Comparison of ENCODE assay signal across 13 cellular contexts in genomic region chr3:56748663-56749231, GRCh38. TPM values are rescaled to one million over a fixed set of nuclear protein-coding genes. Genes with fewer than 3 reads are reported as not detected.
A peak's percentile ranks its signal among the peaks of the same experiment; 100 is the strongest.
DNase-seq lines count a peak whose midpoint lies in the region; ATAC-seq and TF ChIP-seq lines count a peak whose summit lies in the region.
"Had no signal": no experiment of that assay in that cellular context is flagged by ENCODE, and none has a peak within 500 bp of the region (broad histone marks: within the 10 kb centered on the region; RNA-seq: fewer than 3 reads in every experiment).

No MANE protein-coding gene starts in this region.

- H3K4me1 Mint-ChIP-seq in nephron, result peaks cover 39% of the 10 kb centered on the region

- H3K27ac ChIP-seq in heart right ventricle (peak overlapping the region in 4 of 10 donors; percentile 14 to 56 (median 25)), vagina (peak overlapping the region; percentile 57)

- TF ChIP-seq CTCF in heart right ventricle (IDR thresholded peaks at IDR 0.05), result no peak
- no peak for TF ChIP-seq CTCF in nephron (IDR thresholded peaks at IDR 0.05; ENCODE audit: unreplicated experiment in 3 of 3)
- TF ChIP-seq CTCF in vagina (IDR thresholded peaks at IDR 0.05), result no peak

- H3K9me3 ChIP-seq in heart right ventricle (no peaks in the 10 kb centered on the region), vagina (no peaks in the 10 kb centered on the region)
- H3K9me3 ChIP-seq: Caco-2 had no signal

- H3K9me3 Mint-ChIP-seq in nephron, result no peaks in the 10 kb centered on the region

- no peak for TF ChIP-seq POLR2A in vagina (IDR thresholded peaks at IDR 0.05)

- H3K27me3 Mint-ChIP-seq in nephron (ENCODE audit: low read depth), result peaks cover 6% of the 10 kb centered on the region
- H3K27me3 Mint-ChIP-seq: activated naive CD8-positive, alpha-beta T cell treated with anti-CD3 and anti-CD28 coated beads, Interleukin-2, amount 10 ng/mL, durations not matched to agents 7 days and 5 days had no signal

- H3K36me3 ChIP-seq in heart right ventricle (peaks cover 0 to 100% (median 38%) of the 10 kb centered on the region in 9 donors), vagina (peaks cover 0 to 19% of the 10 kb centered on the region in 2 donors)

- intact Hi-C loops in Right ventricle myocardium inferior (cut with DNase I) (no loop called here), cardiac septum (cut with DNase I) (loop anchor here (5.0 kb wide), 1 partner anchor 36 kb away; no protein-coding TSS in a partner anchor), heart right ventricle (cut with DNase I) (loop anchor here in 2 of 10 donors (1.0 to 10.0 kb wide), 3 partner anchors 8 to 56 kb away; partner anchors contain the start of gene ARHGEF3 (in 1 of the 2)), vagina (cut with DNase I) (no loop called here)

- H3K4me3 ChIP-seq in heart right ventricle, result no peak overlapping the region
- H3K4me3 ChIP-seq in vagina, result no peak overlapping the region

- DNase-seq in Right ventricle myocardium inferior (ENCODE audit: missing footprints) (no peak), cardiac septum (ENCODE audit: low spot score) (no peak), heart right ventricle (no peak), vagina (ENCODE audit: extremely low spot score in 2 of 2) (no peak), NCI-H510A treated with DMSO at 0.1 percent for 48 hours (lab: John Stamatoyannopoulos, UW) (no peak), AG20443 (ENCODE audit: low spot score) (no peak)
- DNase-seq: activated CD8-positive, alpha-beta memory T cell treated with anti-CD3 and anti-CD28 coated beads, Interleukin-2, amount 50 U/mL, for 4 hours; activated naive CD8-positive, alpha-beta T cell treated with anti-CD3 and anti-CD28 coated beads, Interleukin-2, amount 10 ng/mL, durations not matched to agents 7 days and 5 days; Caco-2; stimulated activated naive CD4-positive, alpha-beta T cell had no signal

- H3K36me3 Mint-ChIP-seq in nephron (ENCODE audit: low read depth), result peaks cover 65% of the 10 kb centered on the region

- 41 to 50% methylated on average over 8 of the region's 8 CpGs for WGBS in heart right ventricle, 2 donors

- H3K27me3 ChIP-seq in heart right ventricle (no peaks in the 10 kb centered on the region), vagina (no peaks in the 10 kb centered on the region)

- ATAC-seq in Right ventricle myocardium inferior (peak; percentile 76), heart right ventricle (peak in 6 of 8 donors; percentile 27 to 63 (median 44)), HG03139 (IDR thresholded peaks at IDR 0.05; ENCODE audit: unreplicated experiment) (no peak)
- ATAC-seq: activated CD4-positive, CD25-positive, alpha-beta regulatory T cell treated with anti-CD3 and anti-CD28 coated beads, Interleukin-2, amount 50 U/mL, for 24 hours had no signal

- no peak overlapping the region for H3K4me3 Mint-ChIP-seq in nephron
- H3K4me3 Mint-ChIP-seq: activated naive CD8-positive, alpha-beta T cell treated with anti-CD3 and anti-CD28 coated beads, Interleukin-2, amount 10 ng/mL, durations not matched to agents 7 days and 5 days had no signal

- peak overlapping the region; percentile 63 to 90 (median 82) for H3K27ac Mint-ChIP-seq in nephron
- H3K27ac Mint-ChIP-seq: activated naive CD8-positive, alpha-beta T cell treated with anti-CD3 and anti-CD28 coated beads, Interleukin-2, amount 10 ng/mL, durations not matched to agents 7 days and 5 days had no signal

- H3K4me1 ChIP-seq in heart right ventricle (peaks cover 0 to 34% (median 5%) of the 10 kb centered on the region in 9 donors), vagina (peaks cover 20% of the 10 kb centered on the region)
- H3K4me1 ChIP-seq: Caco-2 had no signal

RNA-seq across cellular contexts. Expression of gene ARHGEF3, which starts 53.0 kb away (rescaled TPM):
- total RNA-seq in Right ventricle myocardium inferior (19.0 TPM), cardiac septum (23.1 TPM), heart right ventricle (10 to 100 TPM; 12.8 to 26.1 (median 17.9) TPM), vagina (17.4 TPM)
- 1 to 10 TPM; 6.6 to 7.4 TPM for polyA plus RNA-seq in heart right ventricle
